Comparison of ENCODE assay signal across 11 cellular contexts in the genomic region with DNA sequence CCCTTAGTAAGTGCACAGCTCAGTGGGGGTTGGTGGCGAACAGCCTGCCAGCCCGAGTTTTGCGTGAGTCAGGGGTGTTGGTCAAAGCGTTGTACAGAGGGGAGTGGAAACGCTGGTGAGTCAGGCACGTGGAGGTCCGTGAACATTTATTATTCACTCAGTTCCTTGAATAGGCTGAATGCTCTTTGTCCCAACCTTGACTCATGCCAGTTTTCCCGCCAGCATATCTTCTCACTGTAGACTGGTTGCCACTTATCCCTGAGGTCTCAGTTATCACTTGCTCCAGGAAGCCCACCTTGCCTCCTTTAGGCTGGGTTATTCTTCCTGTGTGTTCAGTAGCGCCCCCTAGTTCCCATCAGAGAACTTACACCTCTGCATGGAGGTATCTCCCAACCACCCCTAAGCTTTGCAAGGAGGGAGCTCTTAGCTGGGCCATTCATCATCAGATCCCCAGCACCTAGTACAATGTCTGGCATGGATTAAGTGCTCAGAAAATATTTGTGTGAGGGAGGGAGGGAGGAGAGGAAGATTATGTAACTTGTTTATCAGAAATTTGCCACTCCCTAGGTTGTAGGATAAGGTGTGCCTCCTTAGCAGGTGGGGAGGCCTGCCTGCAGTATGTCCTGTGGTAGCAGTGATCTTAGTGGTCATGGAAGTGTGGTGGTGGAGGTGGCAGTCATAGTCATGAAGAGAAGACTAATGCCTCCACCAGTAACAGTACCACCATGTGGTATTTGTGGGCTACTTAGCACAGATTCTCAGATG.
A peak's percentile ranks its signal among the peaks of the same experiment; 100 is the strongest.
DNase-seq lines count a peak whose midpoint lies in the region; ATAC-seq and TF ChIP-seq lines count a peak whose summit lies in the region.
"Had no signal": no experiment of that assay in that cellular context is flagged by ENCODE, and none has a peak within 500 bp of the region (broad histone marks: within the 10 kb centered on the region; RNA-seq: fewer than 3 reads in every experiment).

No MANE protein-coding gene starts in this region.

- H3K4me1 ChIP-seq in PC-3 (ENCODE audit: insufficient read depth, low read length) = peaks cover 26% of the 10 kb centered on the region
- no peaks in the 10 kb centered on the region for H3K4me1 ChIP-seq in fibroblast of lung (ENCODE audit: control insufficient read depth, extremely low read depth, insufficient read depth, low read length)
- peaks cover 36% of the 10 kb centered on the region for H3K4me1 ChIP-seq in suprapubic skin

- no peaks in the 10 kb centered on the region for H3K9me3 ChIP-seq in PC-3 (ENCODE audit: low read length)
- no peaks in the 10 kb centered on the region for H3K9me3 ChIP-seq in fibroblast of lung (ENCODE audit: control insufficient read depth, insufficient read depth, low read depth, low read length)
- no peaks in the 10 kb centered on the region for H3K9me3 ChIP-seq in suprapubic skin

- no peak for TF ChIP-seq POLR2A in suprapubic skin (IDR thresholded peaks at IDR 0.05)

- H4K20me1 ChIP-seq in PC-3 (ENCODE audit: low read length) (no peaks in the 10 kb centered on the region), fibroblast of lung (ENCODE audit: control insufficient read depth, extremely low read depth, insufficient read depth, low read length) (no peaks in the 10 kb centered on the region)

- H3K36me3 ChIP-seq in PC-3 (ENCODE audit: low read depth, low read length) (peaks cover 8% of the 10 kb centered on the region; the same call in 1 of the 2 replicates), fibroblast of lung (ENCODE audit: control insufficient read depth, insufficient read depth, low read length) (no peaks in the 10 kb centered on the region), suprapubic skin (no peaks in the 10 kb centered on the region)

- H3F3A ChIP-seq in PC-3 (ENCODE audit: low read length, unreplicated experiment) = no peaks in the 10 kb centered on the region

- H2AFZ ChIP-seq in PC-3 (ENCODE audit: low read length) (no peak overlapping the region), fibroblast of lung (ENCODE audit: low read length) (no peak overlapping the region)

- peak; percentile 25 for DNase-seq in activated effector memory CD4-positive, alpha-beta T cell treated with anti-CD3 and anti-CD28 coated beads, Interleukin-2, amount 50 U/mL, for 16 hours
- no peak for DNase-seq in activated effector memory CD4-positive, alpha-beta T cell treated with Interleukin-2 at 50 U/mL for 16 hours
- peak; percentile 44 for DNase-seq in PC-3
- peak in 1 of 2 donors; percentile 76 for DNase-seq in fibroblast of lung (ENCODE audit: low read depth in 2 of 2)
- DNase-seq in suprapubic skin (ENCODE audit: low spot score in 2 of 2) = peak in 1 of 2 donors; percentile 26
- DNase-seq in NOMO-1 treated with DMSO at 0.1 percent for 48 hours (lab: John Stamatoyannopoulos, UW; ENCODE audit: unreplicated experiment) = no peak
- DNase-seq in GOT3 (lab: John Stamatoyannopoulos, UW) = no peak
- DNase-seq: kidney glomerular epithelial cell; SHP77 treated with DMSO at 0.1 percent for 48 hours; stimulated activated CD4-positive, alpha-beta T cell treated with anti-CD3 and anti-CD28 coated beads, Interleukin-12 subunit alpha, Interleukin-12 subunit beta, amount 100 ng/mL, for 4 hours had no signal

- BruUV-seq in PC-3 (replicated peaks; lab: Mats Ljungman, UMichigan) = no TSS peak

- H3K9me2 ChIP-seq in PC-3 (replicated peaks; ENCODE audit: low read length) = no peaks in the 10 kb centered on the region

- peak; percentile 64 for TF ChIP-seq CTCF in PC-3 (conservative IDR thresholded peaks at IDR 0.05; ENCODE audit: low read depth, low read length)
- peak; percentile 19 to 32 for TF ChIP-seq CTCF in fibroblast of lung (conservative IDR thresholded peaks at IDR 0.05 in 1 of 2, IDR thresholded peaks at IDR 0.05 in 1 of 2; ENCODE audit: low read depth in 1 of 2, low read length in 2 of 2)
- TF ChIP-seq CTCF in suprapubic skin (IDR thresholded peaks at IDR 0.05) = peak; percentile 5 to 39

- H3K27ac ChIP-seq in PC-3 (ENCODE audit: low read length) (no peak overlapping the region), fibroblast of lung (ENCODE audit: insufficient read depth, low read length) (no peak overlapping the region), suprapubic skin (no peak overlapping the region)

- no peak overlapping the region for H3K4me3 ChIP-seq in PC-3 (ENCODE audit: low read length)
- H3K4me3 ChIP-seq in fibroblast of lung (replicated peaks in 1 of 4; ENCODE audit: control extremely low read depth in 1 of 4, insufficient read depth in 1 of 4, low read depth in 3 of 4, low read length in 4 of 4) = no peak overlapping the region
- H3K4me3 ChIP-seq in suprapubic skin = no peak overlapping the region

- 67% methylated on average over 9 of the region's 9 CpGs for WGBS in suprapubic skin

- H3K79me2 ChIP-seq in PC-3 (ENCODE audit: low read length) (no peaks in the 10 kb centered on the region), fibroblast of lung (ENCODE audit: control insufficient read depth, insufficient read depth, low read length) (no peaks in the 10 kb centered on the region)

- ATAC-seq in PC-3 (no peak), HG03108 (IDR thresholded peaks at IDR 0.05; ENCODE audit: unreplicated experiment) (no peak)

- no peaks in the 10 kb centered on the region for H3K27me3 ChIP-seq in PC-3 (ENCODE audit: low read length)
- no peaks in the 10 kb centered on the region for H3K27me3 ChIP-seq in fibroblast of lung (ENCODE audit: control insufficient read depth, insufficient read depth, low read length)
- no peaks in the 10 kb centered on the region for H3K27me3 ChIP-seq in suprapubic skin

- CTCF ChIA-PET in PC-3 (lab: Charles Lee) = no interaction called here

- no peak for TF ChIP-seq EP300 in suprapubic skin (IDR thresholded peaks at IDR 0.05)

- H3K4me2 ChIP-seq in PC-3 (ENCODE audit: low read length) (no peak overlapping the region), fibroblast of lung (ENCODE audit: extremely low read depth, insufficient read depth, low read length) (no peak overlapping the region)

- H3K9ac ChIP-seq in PC-3 (ENCODE audit: low read length) = no peak overlapping the region
- no peak overlapping the region for H3K9ac ChIP-seq in fibroblast of lung (ENCODE audit: insufficient read depth, low read length)

- intact Hi-C loops in PC-3 (cut with micrococcal nuclease) = no loop called here

- POLR2A ChIA-PET in PC-3 (lab: Charles Lee; ENCODE audit: unreplicated experiment) = no interaction called here

Comparison
In these comparisons a context has a peak if more than half of its experiments do, and no peak if none do; other contexts are left out.
1. DNase-seq: peak in activated effector memory CD4-positive, alpha-beta T cell treated with anti-CD3 and anti-CD28 coated beads, Interleukin-2, amount 50 U/mL, for 16 hours (single experiment) and PC-3 (single experiment); none in activated effector memory CD4-positive, alpha-beta T cell treated with Interleukin-2 at 50 U/mL for 16 hours (single experiment), NOMO-1 treated with DMSO at 0.1 percent for 48 hours (single experiment) and GOT3 (single experiment).
2. Peak in every context shown above with its lines, with median percentiles within 50 percentile points of each other: CTCF ChIP-seq.